27 cellular contexts compared by ENCODE assay signal in genomic region chr2:200665626-200666453, GRCh38.
"Had no signal": no experiment of that assay in that cellular context is flagged by ENCODE, and none has a peak within 500 bp of the region (broad histone marks: within the 10 kb centered on the region; RNA-seq: fewer than 3 reads in every experiment).

No MANE protein-coding gene starts in this region.

- H3K27ac ChIP-seq: breast epithelium, gastrocnemius medialis, neutrophil, ovary, stomach, thyroid gland, upper lobe of left lung had no signal

- H3K4me3 Mint-ChIP-seq: activated T-cell treated with anti-CD3 and anti-CD28 coated beads, Interleukin-2, amount 50 U/mL, for 24 hours; central memory CD8-positive, alpha-beta T cell; naive B cell; nephron progenitor cell; stimulated activated naive B cell treated with anti-CD40 and anti-IgM and Interleukin-4, amounts not matched to agents 10 μg/mL and 1 μg/mL and 100 μg/mL, for 72 hours; T-helper 2 cell treated with Interferon-gamma antibody and Interleukin-4, amounts not matched to agents 5 μg/mL and 100 μg/mL, for 36 hours had no signal

- H3K27me3 Mint-ChIP-seq: progenitor cell of endocrine pancreas had no signal

- H3K27me3 ChIP-seq: breast epithelium, gastrocnemius medialis, neutrophil, ovary, stomach, thyroid gland, upper lobe of left lung had no signal

- H3K36me3 Mint-ChIP-seq: naive B cell; stimulated activated naive B cell treated with anti-CD40 and anti-IgM and Interleukin-4, amounts not matched to agents 10 μg/mL and 1 μg/mL and 100 μg/mL, for 72 hours had no signal

- H3K27ac Mint-ChIP-seq: activated T-cell treated with anti-CD3 and anti-CD28 coated beads, Interleukin-2, amount 50 U/mL, for 24 hours; naive B cell; nephron progenitor cell; progenitor cell of endocrine pancreas; stimulated activated naive B cell treated with anti-CD40 and anti-IgM and Interleukin-4, amounts not matched to agents 10 μg/mL and 1 μg/mL and 100 μg/mL, for 72 hours; T-helper 2 cell treated with Interferon-gamma antibody and Interleukin-4, amounts not matched to agents 5 μg/mL and 100 μg/mL, for 36 hours had no signal

- H3K9me3 ChIP-seq: breast epithelium, gastrocnemius medialis, neutrophil, ovary, stomach, thyroid gland, upper lobe of left lung had no signal

- H3K4me1 Mint-ChIP-seq: central memory CD8-positive, alpha-beta T cell; naive B cell had no signal

- H3K4me1 ChIP-seq: breast epithelium, gastrocnemius medialis, stomach, thyroid gland, upper lobe of left lung had no signal

- H3K36me3 ChIP-seq: breast epithelium, gastrocnemius medialis, neutrophil, ovary, thyroid gland, upper lobe of left lung had no signal

- ATAC-seq: activated CD4-positive, CD25-positive, alpha-beta regulatory T cell treated with anti-CD3 and anti-CD28 coated beads, Interleukin-2, amount 50 U/mL, for 24 hours; gastrocnemius medialis; left cardiac atrium; stimulated activated naive B cell treated with anti-CD40 and anti-IgM and Interleukin-4, amounts not matched to agents 10 μg/mL and 1 μg/mL and 100 μg/mL, for 72 hours had no signal

- H3K4me3 ChIP-seq: breast epithelium, gastrocnemius medialis, ovary, stomach, thyroid gland, upper lobe of left lung had no signal

- H3K9me3 Mint-ChIP-seq: activated T-cell treated with anti-CD3 and anti-CD28 coated beads, Interleukin-2, amount 50 U/mL, for 24 hours; central memory CD8-positive, alpha-beta T cell; naive B cell; nephron progenitor cell; stimulated activated naive B cell treated with anti-CD40 and anti-IgM and Interleukin-4, amounts not matched to agents 10 μg/mL and 1 μg/mL and 100 μg/mL, for 72 hours; T-helper 2 cell treated with Interferon-gamma antibody and Interleukin-4, amounts not matched to agents 5 μg/mL and 100 μg/mL, for 36 hours had no signal

- DNase-seq: activated CD4-positive, alpha-beta T cell treated with anti-CD3 and anti-CD28 coated beads for 48 hours; activated CD4-positive, alpha-beta T cell treated with anti-CD3 and anti-CD28 coated beads, Interleukin-2, amount 50 U/mL, for 48 hours; activated CD8-positive, alpha-beta memory T cell treated with anti-CD3 and anti-CD28 coated beads, Interleukin-2, amount 50 U/mL, for 48 hours; activated gamma-delta T cell treated with Interleukin-2 at 50 U/mL for 16 hours; activated naive CD4-positive, alpha-beta T cell treated with anti-CD3 and anti-CD28 coated beads, Interleukin-2, amount 50 U/mL, for 16 hours; activated T-cell treated with anti-CD3 and anti-CD28 coated beads, Interleukin-2, amount 50 U/mL, for 24 hours; effector CD8-positive, alpha-beta T cell; gastrocnemius medialis; glutamatergic neuron; left cardiac atrium; mammary epithelial cell; naive B cell; nephron progenitor cell; ovary; stimulated activated CD4-positive, alpha-beta T cell treated with anti-CD3 and anti-CD28 coated beads, Interleukin-15, amount 100 ng/mL, for 24 hours; stimulated activated CD4-positive, alpha-beta T cell treated with anti-CD3 and anti-CD28 coated beads, Interleukin-2, amount 100 ng/mL, for 24 hours; stimulated activated naive B cell treated with anti-CD40 and anti-IgM and Interleukin-4, amounts not matched to agents 10 μg/mL and 1 μg/mL and 100 μg/mL, for 72 hours; stomach; T-helper 1 cell; thyroid gland; upper lobe of left lung had no signal
